Comparison of ENCODE assay signal across 1 cellular context in the genomic region with DNA sequence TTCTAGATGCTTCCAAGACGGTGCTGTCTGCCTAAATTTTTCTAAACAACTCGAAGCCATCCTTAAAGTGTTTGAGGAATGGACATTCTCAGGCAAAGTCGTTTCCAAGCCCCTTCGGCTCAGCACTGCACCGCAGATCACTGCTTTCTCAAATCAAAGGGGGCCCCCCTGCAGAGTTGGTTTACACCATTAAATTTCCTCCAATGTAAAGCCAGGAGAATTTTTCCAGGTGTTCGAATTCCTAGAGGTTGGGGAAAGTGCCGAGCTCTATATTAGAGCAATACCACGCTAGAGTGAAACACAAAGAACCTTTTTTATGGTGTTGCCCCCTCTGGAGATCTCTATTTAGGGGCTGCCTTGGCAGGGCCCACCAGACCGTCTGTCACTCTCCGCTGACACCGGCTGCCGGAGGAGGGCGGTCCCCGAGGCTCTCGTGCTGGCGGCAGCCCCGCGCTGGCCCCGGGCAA.
TF ChIP-seq lines count a peak whose summit lies in the region.

No MANE protein-coding gene starts in this region.

TF ChIP-seq in H1, 55 proteins besides CTCF, POLR2A, EP300 and RAD21:
- no peak for TF ChIP-seq CTBP2 (IDR thresholded peaks at IDR 0.05; ENCODE audit: borderline replicate concordance, insufficient read depth, insufficient read length, low read length)
- TF ChIP-seq, protein P1, sequence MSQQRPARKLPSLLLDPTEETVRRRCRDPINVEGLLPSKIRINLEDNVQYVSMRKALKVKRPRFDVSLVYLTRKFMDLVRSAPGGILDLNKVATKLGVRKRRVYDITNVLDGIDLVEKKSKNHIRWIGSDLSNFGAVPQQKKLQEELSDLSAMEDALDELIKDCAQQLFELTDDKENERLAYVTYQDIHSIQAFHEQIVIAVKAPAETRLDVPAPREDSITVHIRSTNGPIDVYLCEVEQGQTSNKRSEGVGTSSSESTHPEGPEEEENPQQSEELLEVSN (IDR thresholded peaks at IDR 0.05): no peak; the same call in 1 of the 2 replicates
- TF ChIP-seq CHD7 (IDR thresholded peaks at IDR 0.05; ENCODE audit: insufficient replicate concordance, low read length): no peak
- TF ChIP-seq HDAC2 (IDR thresholded peaks at IDR 0.05; ENCODE audit: borderline replicate concordance in 1 of 2, low read depth in 2 of 2, low read length in 2 of 2): no peak
- TF ChIP-seq SP2 (IDR thresholded peaks at IDR 0.05; ENCODE audit: low read length): no peak
- no peak for TF ChIP-seq SIX5 (IDR thresholded peaks at IDR 0.05; ENCODE audit: low read depth, low read length)
- no peak for TF ChIP-seq TAF7 (optimal IDR thresholded peaks at IDR 0.05; ENCODE audit: borderline replicate concordance, low read depth, low read length)
- no peak for TF ChIP-seq POU5F1 (IDR thresholded peaks at IDR 0.05; ENCODE audit: low read depth, low read length)
- TF ChIP-seq TCF12 (IDR thresholded peaks at IDR 0.05; ENCODE audit: low read depth, low read length): no peak
- no peak for TF ChIP-seq YY1 (IDR thresholded peaks at IDR 0.05; ENCODE audit: low read depth, low read length)
- no peak for TF ChIP-seq GTF2F1 (IDR thresholded peaks at IDR 0.05; ENCODE audit: borderline replicate concordance, low read depth, low read length)
- no peak for TF ChIP-seq EGR1 (IDR thresholded peaks at IDR 0.05; ENCODE audit: borderline replicate concordance, low read depth, low read length)
- no peak for TF ChIP-seq RFX5 (IDR thresholded peaks at IDR 0.05; ENCODE audit: borderline replicate concordance, low read depth, low read length)
- no peak for TF ChIP-seq BACH1 (IDR thresholded peaks at IDR 0.05; ENCODE audit: low read length)
- TF ChIP-seq NANOG (IDR thresholded peaks at IDR 0.05; ENCODE audit: insufficient read depth, low read depth, low read length, poor library complexity, severe bottlenecking): no peak
- TF ChIP-seq, protein P2, sequence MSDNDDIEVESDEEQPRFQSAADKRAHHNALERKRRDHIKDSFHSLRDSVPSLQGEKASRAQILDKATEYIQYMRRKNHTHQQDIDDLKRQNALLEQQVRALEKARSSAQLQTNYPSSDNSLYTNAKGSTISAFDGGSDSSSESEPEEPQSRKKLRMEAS (IDR thresholded peaks at IDR 0.05): no peak
